In genomic region chr5:24735284-24735683, GRCh38 we compare ENCODE assay signal across 30 cellular contexts.
"Had no signal": no experiment of that assay in that cellular context is flagged by ENCODE, and none has a peak within 500 bp of the region (broad histone marks: within the 10 kb centered on the region; RNA-seq: fewer than 3 reads in every experiment).

No MANE protein-coding gene starts in this region.

- H3K9me3 ChIP-seq: adrenal gland, ascending aorta, body of pancreas, breast epithelium had no signal

- ATAC-seq: activated naive CD4-positive, alpha-beta T cell treated with anti-CD3 and anti-CD28 coated beads, Interleukin-2, amount 50 U/mL, for 72 hours; activated naive CD8-positive, alpha-beta T cell treated with anti-CD3 and anti-CD28 coated beads, Interleukin-2, amount 50 U/mL, for 24 hours; activated T-cell treated with anti-CD3 and anti-CD28 coated beads, Interleukin-2, amount 50 U/mL, for 4 hours; activated T-cell treated with anti-CD3 and anti-CD28 coated beads, Interleukin-2, amount 50 U/mL, for 72 hours; activated T-helper 17 cell treated with anti-CD3 and anti-CD28 coated beads, Interleukin-2, amount 50 U/mL, for 72 hours; body of pancreas had no signal

- H3K4me1 ChIP-seq: adrenal gland, ascending aorta, body of pancreas, breast epithelium had no signal

- H3K27ac ChIP-seq: adrenal gland, ascending aorta, body of pancreas, brain microvascular endothelial cell, breast epithelium, cardiac muscle cell had no signal

- H3K36me3 ChIP-seq: adrenal gland, ascending aorta, brain microvascular endothelial cell, breast epithelium, cardiac muscle cell had no signal

- H3K27me3 ChIP-seq: adrenal gland, ascending aorta, body of pancreas, brain microvascular endothelial cell, breast epithelium, cardiac muscle cell had no signal

- DNase-seq: activated effector memory CD4-positive, alpha-beta T cell treated with anti-CD3 and anti-CD28 coated beads, Interleukin-2, amount 50 U/mL, for 16 hours; activated effector memory CD4-positive, alpha-beta T cell treated with Interleukin-2 at 50 U/mL for 16 hours; activated gamma-delta T cell; activated gamma-delta T cell treated with Interleukin-2 at 50 U/mL for 16 hours; activated naive CD4-positive, alpha-beta T cell; activated naive CD4-positive, alpha-beta T cell treated with anti-CD3 and anti-CD28 coated beads for 36 hours; activated naive CD4-positive, alpha-beta T cell treated with anti-CD3 and anti-CD28 coated beads, Interleukin-2, amount 10 ng/mL, durations not matched to agents 7 days and 5 days; activated naive CD4-positive, alpha-beta T cell treated with anti-CD3 and anti-CD28 coated beads, Interleukin-2, amount 50 U/mL, for 16 hours; activated naive CD4-positive, alpha-beta T cell treated with Interleukin-2 at 50 U/mL for 16 hours; activated naive CD8-positive, alpha-beta T cell treated with anti-CD3 and anti-CD28 coated beads for 36 hours; activated naive CD8-positive, alpha-beta T cell treated with anti-CD3 and anti-CD28 coated beads, Interleukin-2, amount 10 ng/mL, durations not matched to agents 7 days and 5 days; activated naive CD8-positive, alpha-beta T cell treated with anti-CD3 and anti-CD28 coated beads, Interleukin-2, amount 50 U/mL, for 24 hours; activated T-cell treated with anti-CD3 and anti-CD28 coated beads, Interleukin-2, amount 50 U/mL, for 4 hours; activated T-cell treated with anti-CD3 and anti-CD28 coated beads, Interleukin-2, amount 50 U/mL, for 48 hours; activated T-cell treated with anti-CD3 and anti-CD28 coated beads, Interleukin-2, amount 50 U/mL, for 72 hours; adrenal gland; amniotic stem cell; amygdala; anterior cingulate cortex; aorta; body of pancreas; brain microvascular endothelial cell; caudate nucleus; central memory CD4-positive, alpha-beta T cell; cerebellar nuclear complex had no signal

- H3K4me3 ChIP-seq: adrenal gland, ascending aorta, body of pancreas, breast epithelium, cardiac muscle cell had no signal
